Comparison of ENCODE assay signal across 8 cellular contexts in the genomic region with DNA sequence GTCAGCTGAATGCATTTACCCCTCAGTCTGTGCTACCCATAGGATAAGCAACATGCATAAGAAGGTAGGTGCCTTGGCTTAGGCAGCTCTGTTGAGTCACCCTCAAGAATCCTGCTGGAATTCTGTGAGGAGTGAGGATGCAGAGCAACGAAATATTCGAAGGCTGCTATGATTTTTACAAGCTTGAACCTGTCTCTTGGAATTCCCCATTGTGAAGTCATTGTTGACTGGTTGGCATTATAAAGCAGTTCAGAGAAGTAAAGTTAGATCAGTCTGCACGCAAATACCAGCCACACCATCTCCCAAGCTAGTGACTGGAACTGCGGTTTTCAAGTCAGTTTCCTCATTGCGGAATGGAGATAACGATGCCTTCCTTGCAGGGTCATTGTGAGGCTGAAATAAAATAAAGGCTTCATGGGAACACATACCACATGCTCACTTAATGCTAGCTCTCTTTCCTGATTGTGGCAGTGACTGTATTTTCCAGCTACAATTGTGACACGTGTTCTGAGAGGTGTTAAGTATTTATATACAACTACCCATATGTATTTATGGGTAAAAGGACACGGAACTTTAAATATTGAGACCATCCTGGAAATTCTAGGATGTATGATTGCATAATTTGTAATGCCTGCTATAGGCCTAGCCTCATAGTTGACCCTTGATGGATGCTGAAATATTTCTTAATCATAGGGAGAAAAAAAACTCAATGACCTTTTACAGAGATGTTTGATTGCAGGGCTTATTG.
A peak's percentile ranks its signal among the peaks of the same experiment; 100 is the strongest.
DNase-seq lines count a peak whose midpoint lies in the region; ATAC-seq and TF ChIP-seq lines count a peak whose summit lies in the region.

No MANE protein-coding gene starts in this region.

- no peak for TF ChIP-seq CTCF in kidney epithelial cell (IDR thresholded peaks at IDR 0.05; ENCODE audit: insufficient read depth, low read length, poor library complexity, severe bottlenecking)
- TF ChIP-seq CTCF in A673 (conservative IDR thresholded peaks at IDR 0.05; ENCODE audit: low read depth, low read length), result no peak

- CTCF ChIA-PET in A673 (lab: Charles Lee), result no interaction called here

- H3K4me1 ChIP-seq in BLaER1, result peaks cover 86% of the 10 kb centered on the region
- H3K4me1 ChIP-seq in A673 (ENCODE audit: insufficient read depth, low read length, poor library complexity, severe bottlenecking), result peaks cover 30% of the 10 kb centered on the region

- no peaks in the 10 kb centered on the region; the same call in 1 of the 2 replicates for H3K9me3 ChIP-seq in BLaER1
- H3K9me3 ChIP-seq in A673 (ENCODE audit: low read depth, low read length, poor library complexity, severe bottlenecking), result no peaks in the 10 kb centered on the region

- peak; percentile 37 for ATAC-seq in HG02623 (IDR thresholded peaks at IDR 0.05; ENCODE audit: unreplicated experiment)
- ATAC-seq in HG02981 (IDR thresholded peaks at IDR 0.05; ENCODE audit: unreplicated experiment), result no peak
- ATAC-seq in GM21390 (IDR thresholded peaks at IDR 0.05; ENCODE audit: unreplicated experiment), result no peak

- no TSS peak for BruUV-seq in A673 (replicated peaks; lab: Mats Ljungman, UMichigan)

- H3K4me3 ChIP-seq in BLaER1 (no peak overlapping the region), kidney epithelial cell (ENCODE audit: low read depth, low read length) (no peak overlapping the region), A673 (ENCODE audit: low read depth, low read length, poor library complexity, severe bottlenecking) (no peak overlapping the region)

- intact Hi-C loops in A673 (cut with micrococcal nuclease; ENCODE audit: unreplicated experiment), result no loop called here

- peaks cover 20% of the 10 kb centered on the region; the same call in 1 of the 2 replicates for H3K36me3 ChIP-seq in BLaER1
- H3K36me3 ChIP-seq in kidney epithelial cell (ENCODE audit: control insufficient read depth, insufficient read depth, low read length), result no peaks in the 10 kb centered on the region
- H3K36me3 ChIP-seq in A673 (ENCODE audit: insufficient read depth, low read length, poor library complexity, severe bottlenecking), result no peaks in the 10 kb centered on the region

- H3K4me2 ChIP-seq in BLaER1, result peak overlapping the region; percentile 55

- H3K9ac ChIP-seq in BLaER1, result no peak overlapping the region

- peak overlapping the region; percentile 42 for H3K27ac ChIP-seq in BLaER1
- no peak overlapping the region for H3K27ac ChIP-seq in A673 (ENCODE audit: low read depth, low read length, poor library complexity, severe bottlenecking)

- no peaks in the 10 kb centered on the region for H3K27me3 ChIP-seq in BLaER1
- no peaks in the 10 kb centered on the region for H3K27me3 ChIP-seq in kidney epithelial cell (ENCODE audit: control insufficient read depth, insufficient read depth, low read length)
- H3K27me3 ChIP-seq in A673 (replicated peaks; ENCODE audit: insufficient read depth, low read depth, low read length, poor library complexity), result no peaks in the 10 kb centered on the region

- POLR2A ChIA-PET in A673 (lab: Charles Lee; ENCODE audit: low non-redundant PET), result no interaction called here

- peaks cover 6% of the 10 kb centered on the region; the same call in 1 of the 2 replicates for H4K20me1 ChIP-seq in BLaER1

- DNase-seq in SIG-M5 treated with dmso at 0.1 percent for 504 hours (lab: John Stamatoyannopoulos, UW; ENCODE audit: unreplicated experiment) (peak; percentile 97), kidney epithelial cell (ENCODE audit: low read depth) (peak; percentile 42), A673 (ENCODE audit: low spot score) (no peak)
- DNase-seq in activated T-cell treated with anti-CD3 and anti-CD28 coated beads, Interleukin-2, amount 50 U/mL, for 1 hour, result no peak

Comparison
In these comparisons a context has a peak if more than half of its experiments do, and no peak if none do; other contexts are left out.
1. DNase-seq: peak in SIG-M5 treated with dmso at 0.1 percent for 504 hours (single experiment) and kidney epithelial cell (single experiment); none in activated T-cell treated with anti-CD3 and anti-CD28 coated beads, Interleukin-2, amount 50 U/mL, for 1 hour (single experiment) and A673 (single experiment).